Comparison of ENCODE assay signal across 1 cellular context in genomic region chr1:184743062-184743756, GRCh38.
TF ChIP-seq lines count a peak whose summit lies in the region.

No MANE protein-coding gene starts in this region.

TF ChIP-seq in GM12878, 131 proteins besides CTCF, POLR2A, EP300 and RAD21 (continued from another document):
- TF ChIP-seq SKIL (IDR thresholded peaks at IDR 0.05; ENCODE audit: low read depth, poor library complexity, severe bottlenecking) (peak; percentile 70), SMAD1 (IDR thresholded peaks at IDR 0.05; ENCODE audit: low read depth, partially characterized antibody) (peak; percentile 39), HDGF (IDR thresholded peaks at IDR 0.05) (no peak), PML (IDR thresholded peaks at IDR 0.05; ENCODE audit: low read length) (peak; percentile 73; the same call in 1 of the 2 replicates), SREBF1 (IDR thresholded peaks at IDR 0.05; ENCODE audit: low read length) (no peak), CHD2 (IDR thresholded peaks at IDR 0.05; ENCODE audit: borderline replicate concordance, low read depth, low read length) (no peak), TCF3 (IDR thresholded peaks at IDR 0.05; ENCODE audit: borderline replicate concordance, insufficient read depth, low read depth, low read length) (no peak), KLF5 (IDR thresholded peaks at IDR 0.05; ENCODE audit: partially characterized antibody) (no peak), IRF5 (IDR thresholded peaks at IDR 0.05; ENCODE audit: borderline replicate concordance) (no peak), RFX5 (IDR thresholded peaks at IDR 0.05; ENCODE audit: low read depth, low read length) (no peak), NFYA (IDR thresholded peaks at IDR 0.05; ENCODE audit: borderline replicate concordance, low read depth, low read length) (no peak), TARDBP (IDR thresholded peaks at IDR 0.05; ENCODE audit: borderline replicate concordance) (no peak), CBX3 (IDR thresholded peaks at IDR 0.05; ENCODE audit: borderline replicate concordance, low read depth) (no peak)
